ENCODE assay signal across 8 cellular contexts in the genomic region with DNA sequence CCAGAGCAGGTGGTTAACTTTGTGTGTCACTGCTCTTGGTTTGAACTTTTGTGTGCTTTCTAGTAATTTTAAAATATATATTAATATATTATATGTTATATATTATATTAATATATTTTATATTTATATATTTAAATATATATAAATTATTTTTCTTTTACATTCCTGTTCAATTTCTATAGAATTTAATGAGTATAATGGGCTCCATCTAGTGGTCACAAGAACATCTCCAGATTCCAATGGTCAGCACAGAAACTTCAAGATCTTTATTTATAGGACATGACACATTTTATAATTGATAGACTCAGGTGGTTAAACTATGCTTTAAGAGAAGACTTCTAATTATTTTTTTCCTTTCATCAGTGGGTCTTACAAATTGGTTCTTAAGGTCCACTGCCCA. TPM values are rescaled to one million over a fixed set of nuclear protein-coding genes. Genes with fewer than 3 reads are reported as not detected.
A peak's percentile ranks its signal among the peaks of the same experiment; 100 is the strongest.
DNase-seq lines count a peak whose midpoint lies in the region; ATAC-seq, FAIRE-seq and TF ChIP-seq lines count a peak whose summit lies in the region.

No MANE protein-coding gene starts in this region.

- H3K36me3 ChIP-seq in kidney (ENCODE audit: control insufficient read depth in 1 of 2, insufficient read depth in 2 of 2, low read length in 2 of 2), result no peaks in the 10 kb centered on the region

- no peak overlapping the region for H3K9ac ChIP-seq in kidney (ENCODE audit: low read length in 2 of 2)

- peak; percentile 43 for DNase-seq in AG10803 (ENCODE audit: low read depth)
- peak; percentile 49 for DNase-seq in HTR-8/SVneo (ENCODE audit: insufficient read length, low spot score)
- no peak for DNase-seq in kidney
- no peak for DNase-seq in activated CD4-positive, CD25-positive, alpha-beta regulatory T cell treated with anti-CD3 and anti-CD28 coated beads, Interleukin-2, amount 50 U/mL, for 72 hours
- DNase-seq in activated CD4-positive, alpha-beta T cell treated with anti-CD3 and anti-CD28 coated beads for 1 hour, result no peak

- H3K27ac ChIP-seq in VCaP (no peak overlapping the region), kidney (ENCODE audit: low read depth in 2 of 2, low read length in 2 of 2) (no peak overlapping the region)

- H3K9me3 ChIP-seq in kidney (ENCODE audit: control insufficient read depth in 1 of 2, low read length in 2 of 2), result no peaks in the 10 kb centered on the region

- H3K4me3 ChIP-seq in AG10803 (ENCODE audit: low read length) (no peak overlapping the region), kidney (ENCODE audit: low read length in 2 of 2) (no peak overlapping the region)

- peaks cover 4 to 6% of the 10 kb centered on the region in 2 donors for H3K4me1 ChIP-seq in kidney (ENCODE audit: control insufficient read depth in 1 of 2, insufficient read depth in 1 of 2, low read depth in 1 of 2, low read length in 2 of 2)

- intact Hi-C loops in kidney (cut with DNase I), result loop anchor here (5.0 kb wide), 1 partner anchor 274 kb away; no protein-coding TSS in a partner anchor

- FAIRE-seq in HTR-8/SVneo (lab: Jason Lieb, UNC), result no peak
- peak; percentile 99 for FAIRE-seq in kidney (lab: Jason Lieb, UNC)

- peak; percentile 55 for TF ChIP-seq CTCF in AG10803 (conservative IDR thresholded peaks at IDR 0.05; ENCODE audit: low read length)
- TF ChIP-seq CTCF in VCaP (conservative IDR thresholded peaks at IDR 0.05), result peak; percentile 54
- TF ChIP-seq CTCF in kidney (IDR thresholded peaks at IDR 0.05; ENCODE audit: borderline replicate concordance, extremely low read depth, insufficient read depth), result peak; percentile 52

- no peak for ATAC-seq in HG02763 (IDR thresholded peaks at IDR 0.05; ENCODE audit: unreplicated experiment)
- no peak for ATAC-seq in GM19324 (IDR thresholded peaks at IDR 0.05; ENCODE audit: low FRiP score, unreplicated experiment)

RNA-seq across cellular contexts. Expression of a gene that starts 39.1 kb away (rescaled TPM):
- 8.7 TPM for total RNA-seq in kidney
- 4.1 TPM for polyA plus RNA-seq in kidney (ENCODE audit: insufficient read depth, low read depth, low replicate concordance)

Comparison
In these comparisons a context has a peak if more than half of its experiments do, and no peak if none do; other contexts are left out.
1. DNase-seq: peak in AG10803 (single experiment) and HTR-8/SVneo (single experiment); none in kidney (single experiment), activated CD4-positive, CD25-positive, alpha-beta regulatory T cell treated with anti-CD3 and anti-CD28 coated beads, Interleukin-2, amount 50 U/mL, for 72 hours (single experiment) and activated CD4-positive, alpha-beta T cell treated with anti-CD3 and anti-CD28 coated beads for 1 hour (single experiment).
2. Peak in every context shown above with its lines, with median percentiles within 50 percentile points of each other: CTCF ChIP-seq.